8 cellular contexts compared by ENCODE assay signal in genomic region chr1:38815903-38816627, GRCh38. TPM values are rescaled to one million over a fixed set of nuclear protein-coding genes. Genes with fewer than 3 reads are reported as not detected.
DNase-seq lines count a peak whose midpoint lies in the region; ATAC-seq and TF ChIP-seq lines count a peak whose summit lies in the region.

No MANE protein-coding gene starts in this region.

- H3K27ac Mint-ChIP-seq in nephron progenitor cell, result peak overlapping the region; percentile 77

- no peak overlapping the region for H3K27ac ChIP-seq in prostate gland

- TF ChIP-seq POLR2A in prostate gland (IDR thresholded peaks at IDR 0.05), result no peak

- H3K4me3 ChIP-seq in NT2/D1 (ENCODE audit: insufficient read length, low read depth) (no peak overlapping the region), prostate gland (no peak overlapping the region)

- TF ChIP-seq CTCF in nephron progenitor cell (IDR thresholded peaks at IDR 0.05) (no peak), prostate gland (IDR thresholded peaks at IDR 0.05) (no peak)

- peak overlapping the region; percentile 52 for H3K4me3 Mint-ChIP-seq in nephron progenitor cell

- peak; percentile 71 for ATAC-seq in HG03039 (IDR thresholded peaks at IDR 0.05; ENCODE audit: unreplicated experiment)

- H3K9me3 Mint-ChIP-seq in nephron progenitor cell, result peaks cover 12% of the 10 kb centered on the region

- H3K27me3 Mint-ChIP-seq in nephron progenitor cell (ENCODE audit: low read depth, poor library complexity), result peaks cover 73% of the 10 kb centered on the region

- H3K9me3 ChIP-seq in NT2/D1 (ENCODE audit: insufficient read depth, low read length) (peaks cover 12% of the 10 kb centered on the region; the same call in 1 of the 2 replicates), prostate gland (no peaks in the 10 kb centered on the region)

- H3K4me1 ChIP-seq in NT2/D1 (ENCODE audit: insufficient read depth, insufficient read length), result peaks cover 9% of the 10 kb centered on the region
- no peaks in the 10 kb centered on the region for H3K4me1 ChIP-seq in prostate gland (replicated peaks)

- intact Hi-C loops in prostate gland (cut with DNase I), result no loop called here

- peaks cover 60% of the 10 kb centered on the region for H3K4me1 Mint-ChIP-seq in nephron progenitor cell

- H3K9ac ChIP-seq in NT2/D1 (ENCODE audit: insufficient read length, low read depth), result peak overlapping the region; percentile 45

- peaks cover 25% of the 10 kb centered on the region for H3K27me3 ChIP-seq in NT2/D1 (ENCODE audit: insufficient read depth, insufficient read length)
- H3K27me3 ChIP-seq in prostate gland (replicated peaks; ENCODE audit: insufficient read depth), result peaks cover 14% of the 10 kb centered on the region

- H3K36me3 Mint-ChIP-seq in nephron progenitor cell (ENCODE audit: low read depth), result no peaks in the 10 kb centered on the region

- 34% methylated on average over 36 of the region's 36 CpGs for WGBS in prostate gland

- peak; percentile 19 for DNase-seq in stimulated activated CD4-positive, alpha-beta T cell treated with anti-CD3 and anti-CD28 coated beads, Interleukin-1b, Interleukin-23, amount 100 ng/mL, for 48 hours
- no peak for DNase-seq in stimulated activated CD4-positive, alpha-beta T cell treated with anti-CD3 and anti-CD28 coated beads, Interleukin-4, amount 100 ng/mL, for 24 hours
- no peak for DNase-seq in NT2/D1 (ENCODE audit: low read depth, low spot score)
- DNase-seq in nephron progenitor cell, result peak; percentile 73
- DNase-seq in prostate gland (ENCODE audit: low spot score), result no peak
- no peak for DNase-seq in kidney tubule cell (ENCODE audit: low spot score)
- DNase-seq in HuH-7 (ENCODE audit: low spot score), result no peak

- H3K36me3 ChIP-seq in NT2/D1 (ENCODE audit: insufficient read depth, insufficient read length, low read length) (no peaks in the 10 kb centered on the region), prostate gland (no peaks in the 10 kb centered on the region)

RNA-seq across cellular contexts. Expression of gene RRAGC, which starts 43.5 kb away (rescaled TPM):
- total RNA-seq in prostate gland, result 10 to 100 TPM in 1 of 2 donors, 1 to 10 TPM in 1; 9.2 to 22.6 TPM

RNA-seq across cellular contexts. Expression of gene MYCBP, which starts 57.1 kb away (rescaled TPM):
- 10 to 100 TPM; 25.7 to 45.9 TPM for total RNA-seq in prostate gland

Comparison
In these comparisons a context has a peak if more than half of its experiments do, and no peak if none do; other contexts are left out.
1. DNase-seq: peak in stimulated activated CD4-positive, alpha-beta T cell treated with anti-CD3 and anti-CD28 coated beads, Interleukin-1b, Interleukin-23, amount 100 ng/mL, for 48 hours (single experiment) and nephron progenitor cell (single experiment); none in stimulated activated CD4-positive, alpha-beta T cell treated with anti-CD3 and anti-CD28 coated beads, Interleukin-4, amount 100 ng/mL, for 24 hours (single experiment), NT2/D1 (single experiment), prostate gland (single experiment), kidney tubule cell (single experiment) and HuH-7 (single experiment).